Comparison of ENCODE assay signal across 17 cellular contexts in the genomic region with DNA sequence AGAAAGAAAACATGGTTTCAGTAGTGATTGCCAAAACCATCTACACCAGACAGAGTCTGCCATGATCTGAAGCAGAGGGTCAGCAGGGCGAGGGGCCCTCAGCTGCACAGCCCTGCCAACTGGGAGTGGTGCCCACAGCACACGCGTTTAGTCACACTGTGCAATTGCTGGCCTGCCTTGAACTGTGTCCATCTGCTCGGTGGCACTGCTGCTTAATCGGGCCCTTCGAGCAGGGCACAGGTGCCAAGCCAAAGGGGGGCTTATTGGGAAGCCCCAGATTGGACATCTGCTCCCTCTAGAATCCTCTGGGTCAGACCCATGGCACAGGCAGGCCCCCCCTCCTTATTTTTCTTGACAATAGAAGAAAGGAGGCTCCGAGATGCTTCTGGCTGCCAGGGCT.
A peak's percentile ranks its signal among the peaks of the same experiment; 100 is the strongest.
DNase-seq lines count a peak whose midpoint lies in the region; ATAC-seq and TF ChIP-seq lines count a peak whose summit lies in the region.
"Had no signal": no experiment of that assay in that cellular context is flagged by ENCODE, and none has a peak within 500 bp of the region (broad histone marks: within the 10 kb centered on the region; RNA-seq: fewer than 3 reads in every experiment).

No MANE protein-coding gene starts in this region.

- DNase-seq in Right ventricle myocardium superior (no peak), cardiac septum (ENCODE audit: low spot score) (no peak), cerebellar cortex (ENCODE audit: low spot score) (peak; percentile 63), left lobe of liver (ENCODE audit: low spot score) (no peak), spleen (no peak), hepatocyte (ENCODE audit: low spot score) (no peak)
- DNase-seq in naive thymus-derived CD8-positive, alpha-beta T cell, result no peak
- DNase-seq: CD4-positive, CD25-positive, alpha-beta regulatory T cell; EL; GOT3; HFFc6; NCI-H2107; NCI-H226; NCI-H774; SIG-M5 had no signal

- peaks cover 0 to 9% (median 0%) of the 10 kb centered on the region in 5 donors for H3K27me3 Mint-ChIP-seq in naive thymus-derived CD8-positive, alpha-beta T cell
- H3K27me3 Mint-ChIP-seq: CD4-positive, CD25-positive, alpha-beta regulatory T cell had no signal

- WGBS in spleen, 5 donors, result 72 to 88% (median 79%) methylated on average over 6 to 7 of the region's 7 CpGs
- WGBS in hepatocyte (ENCODE audit: low lambda C conversion rate, missing lambda C conversion rate), result 97% methylated on average over 7 of the region's 7 CpGs

- no peaks in the 10 kb centered on the region for H3K79me2 ChIP-seq in hepatocyte

- POLR2A ChIA-PET in naive thymus-derived CD8-positive, alpha-beta T cell (lab: Charles Lee), result no interaction called here

- peak; percentile 83 for ATAC-seq in Right ventricle myocardium superior (ENCODE audit: poor library complexity)
- ATAC-seq in left lobe of liver, result peak; percentile 37
- ATAC-seq in naive thymus-derived CD8-positive, alpha-beta T cell, result no peak
- ATAC-seq: A549 had no signal

- no peaks in the 10 kb centered on the region for H3K9me2 ChIP-seq in hepatocyte (replicated peaks; ENCODE audit: insufficient read depth)

- no peak overlapping the region for H2AFZ ChIP-seq in hepatocyte

- H3K36me3 Mint-ChIP-seq in naive thymus-derived CD8-positive, alpha-beta T cell, result peaks cover 0 to 2% (median 0%) of the 10 kb centered on the region in 3 donors
- H3K36me3 Mint-ChIP-seq: CD4-positive, CD25-positive, alpha-beta regulatory T cell had no signal

- H3K36me3 ChIP-seq in spleen (no peaks in the 10 kb centered on the region), hepatocyte (replicated peaks; ENCODE audit: insufficient read depth, low read depth) (no peaks in the 10 kb centered on the region)

- no peak overlapping the region for H3K27ac ChIP-seq in spleen
- H3K27ac ChIP-seq in hepatocyte, result no peak overlapping the region
- H3K27ac ChIP-seq: A549, HL-60 had no signal

- H3K27ac Mint-ChIP-seq in naive thymus-derived CD8-positive, alpha-beta T cell, result no peak overlapping the region
- H3K27ac Mint-ChIP-seq: CD4-positive, CD25-positive, alpha-beta regulatory T cell; HFFc6 had no signal

- H3K27me3 ChIP-seq in spleen (replicated peaks in 1 of 7) (no peaks in the 10 kb centered on the region), hepatocyte (no peaks in the 10 kb centered on the region)

- H3K4me2 ChIP-seq in hepatocyte, result no peak overlapping the region
- H3K4me2 ChIP-seq: A549 had no signal

- TF ChIP-seq POLR2A in spleen (IDR thresholded peaks at IDR 0.05), result no peak

- H3K4me3 ChIP-seq in spleen (no peak overlapping the region), hepatocyte (no peak overlapping the region)
- H3K4me3 ChIP-seq: A549 had no signal

- peaks cover 0 to 4% (median 1%) of the 10 kb centered on the region in 4 donors for H3K4me1 Mint-ChIP-seq in naive thymus-derived CD8-positive, alpha-beta T cell

- no peaks in the 10 kb centered on the region for H4K20me1 ChIP-seq in hepatocyte (ENCODE audit: insufficient read depth, poor library complexity, severe bottlenecking)

- H3K9me3 ChIP-seq in spleen (no peaks in the 10 kb centered on the region), hepatocyte (ENCODE audit: low read depth) (no peaks in the 10 kb centered on the region)
- H3K9me3 ChIP-seq: A549 had no signal

- H3K4me3 Mint-ChIP-seq in naive thymus-derived CD8-positive, alpha-beta T cell, result no peak overlapping the region
- H3K4me3 Mint-ChIP-seq: CD4-positive, CD25-positive, alpha-beta regulatory T cell; HFFc6 had no signal

- H3K4me1 ChIP-seq in spleen (peaks cover 0 to 15% (median 0%) of the 10 kb centered on the region in 6 donors), hepatocyte (ENCODE audit: insufficient read depth) (no peaks in the 10 kb centered on the region)
- H3K4me1 ChIP-seq: A549 had no signal

- intact Hi-C loops in Right ventricle myocardium superior (cut with DNase I) (no loop called here), cardiac septum (cut with DNase I) (no loop called here), spleen (cut with DNase I; ENCODE audit: low total_unique reads) (no loop called here)

- peaks cover 0 to 8% (median 0%) of the 10 kb centered on the region in 9 donors for H3K9me3 Mint-ChIP-seq in naive thymus-derived CD8-positive, alpha-beta T cell

- TF ChIP-seq CTCF in spleen (IDR thresholded peaks at IDR 0.05 in 8 of 11, conservative IDR thresholded peaks at IDR 0.05 in 3 of 11) (no peak), hepatocyte (IDR thresholded peaks at IDR 0.05; ENCODE audit: poor library complexity) (no peak)

Comparison
In these comparisons a context has a peak if more than half of its experiments do, and no peak if none do; other contexts are left out.
1. ATAC-seq: peak in Right ventricle myocardium superior (single experiment) and left lobe of liver (single experiment); none in naive thymus-derived CD8-positive, alpha-beta T cell (0 of 2).